Comparison of ENCODE assay signal across 11 cellular contexts in genomic region chr3:101433652-101434051, GRCh38.
"Had no signal": no experiment of that assay in that cellular context is flagged by ENCODE, and none has a peak within 500 bp of the region (broad histone marks: within the 10 kb centered on the region; RNA-seq: fewer than 3 reads in every experiment).

No MANE protein-coding gene starts in this region.

- H3K4me3 ChIP-seq: GM23338, K562 had no signal

- ATAC-seq: GM23338, HepG2, K562 had no signal

- H3K4me3 Mint-ChIP-seq: GM23338, H9, HFFc6 had no signal

- H3K4me1 Mint-ChIP-seq: GM23338, H9 had no signal

- H3K27ac Mint-ChIP-seq: GM23338, H9, HFFc6, IgD-negative memory B cell had no signal

- FAIRE-seq: H1, H54, HepG2, K562 had no signal

- H3K4me2 ChIP-seq: GM23338 had no signal

- H3K27me3 Mint-ChIP-seq: IgD-negative memory B cell had no signal

- H3K27ac ChIP-seq: HL-60 had no signal

- DNase-seq: H9, HCEC 1CT, HFFc6, KG1 had no signal
